Comparison of ENCODE assay signal across 33 cellular contexts in genomic region chr10:58778966-58779365, GRCh38.
"Had no signal": no experiment of that assay in that cellular context is flagged by ENCODE, and none has a peak within 500 bp of the region (broad histone marks: within the 10 kb centered on the region; RNA-seq: fewer than 3 reads in every experiment).

No MANE protein-coding gene starts in this region.

- H3K4me3 ChIP-seq: MG63, Peyer's patch, SJSA1 had no signal

- H3K9me3 ChIP-seq: MG63, Peyer's patch, SJSA1 had no signal

- H3K36me3 ChIP-seq: MG63, Peyer's patch, SJSA1, WERI-Rb-1 had no signal

- FAIRE-seq: bronchial epithelial cell had no signal

- DNase-seq: activated CD4-positive, alpha-beta memory T cell treated with anti-CD3 and anti-CD28 coated beads for 36 hours; activated CD4-positive, alpha-beta T cell treated with anti-CD3 and anti-CD28 coated beads, Interleukin-2, amount 10 ng/mL, durations not matched to agents 24 days and 14 days; activated CD8-positive, alpha-beta memory T cell treated with anti-CD3 and anti-CD28 coated beads, Interleukin-2, amount 50 U/mL, for 4 hours; activated gamma-delta T cell treated with Interleukin-2 at 50 U/mL for 16 hours; activated naive CD4-positive, alpha-beta T cell treated with anti-CD3 and anti-CD28 coated beads for 36 hours; activated T-cell treated with anti-CD3 and anti-CD28 coated beads for 4 hours; activated T-cell treated with anti-CD3 and anti-CD28 coated beads, Interleukin-2, amount 50 U/mL, for 4 hours; anterior cingulate cortex; central memory CD4-positive, alpha-beta T cell; Kasumi-1; KG1; MG63; NCI-H1048; NCI-H1105 treated with DMSO at 0.1 percent for 48 hours; NCI-H1436; NCI-H1694; NCI-H1930; NCI-H2081 treated with DMSO at 0.1 percent for 48 hours; NCI-H345; NCI-H526; NCI-H748 treated with DMSO at 0.1 percent for 48 hours; NK-92 treated with Interleukin-12 subunit alpha and Interleukin-12 subunit beta, amount 100 ng/mL, for 24 hours; PC-3; Peyer's patch; RPMI8226; SHP77 treated with DMSO at 0.1 percent for 48 hours; SW 1271; T-helper 1 cell; T-helper 2 cell; T-helper 9 cell; WERI-Rb-1 had no signal

- H3K27ac ChIP-seq: Peyer's patch, SJSA1, WERI-Rb-1 had no signal

- H3K27me3 ChIP-seq: MG63, Peyer's patch, SJSA1 had no signal
